Comparison of ENCODE assay signal across 6 cellular contexts in the genomic region with DNA sequence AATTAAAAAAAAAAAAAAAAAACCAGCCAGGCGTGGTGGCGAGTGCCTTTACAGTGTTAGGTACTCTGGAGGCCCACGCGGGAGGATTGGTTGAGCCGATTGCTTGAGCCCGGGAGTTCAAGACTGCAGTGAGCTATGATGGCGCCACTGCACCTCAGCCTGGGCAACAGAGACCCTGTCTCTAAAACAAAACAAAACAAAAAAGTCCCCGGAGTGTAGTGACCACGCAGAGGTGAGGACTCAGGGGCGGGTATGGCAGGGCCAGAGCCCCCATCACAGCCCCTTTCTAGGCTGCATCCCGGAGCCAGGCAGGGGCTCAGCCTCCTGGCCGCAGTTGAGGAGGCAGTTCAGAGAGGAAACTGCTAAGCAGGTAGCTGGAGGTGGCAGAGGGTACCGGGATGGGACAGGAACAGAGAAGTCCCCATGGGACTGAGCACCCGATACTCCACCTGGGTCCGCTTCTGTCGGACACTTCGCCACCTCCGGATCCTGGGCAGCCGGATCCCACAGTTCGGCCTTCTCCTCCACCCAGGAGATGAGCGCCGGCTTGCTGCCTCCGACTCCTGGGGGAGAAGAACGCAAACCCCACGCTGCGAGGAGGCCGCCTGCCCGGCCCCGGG. TPM values are rescaled to one million over a fixed set of nuclear protein-coding genes. Genes with fewer than 3 reads are reported as not detected.
DNase-seq lines count a peak whose midpoint lies in the region; ATAC-seq and TF ChIP-seq lines count a peak whose summit lies in the region.

No MANE protein-coding gene starts in this region.

- peak overlapping the region; percentile 73 for H3K4me3 ChIP-seq in astrocyte of the spinal cord (ENCODE audit: low read depth, low read length)

- no peak for TF ChIP-seq CTCF in astrocyte of the spinal cord (IDR thresholded peaks at IDR 0.05; ENCODE audit: low read depth, low read length)
- no peak for TF ChIP-seq CTCF in natural killer cell (IDR thresholded peaks at IDR 0.05)

- peak; percentile 49 for DNase-seq in D341Med (ENCODE audit: low spot score)
- DNase-seq in astrocyte of the spinal cord (ENCODE audit: low read depth, low spot score): no peak
- DNase-seq in natural killer cell: no peak
- no peak for DNase-seq in DMS114 treated with DMSO at 0.1 percent for 48 hours (lab: John Stamatoyannopoulos, UW; ENCODE audit: unreplicated experiment)
- no peak for DNase-seq in LoVo (ENCODE audit: low spot score)

- no peaks in the 10 kb centered on the region for H3K27me3 Mint-ChIP-seq in natural killer cell (ENCODE audit: low read depth in 2 of 2)

- intact Hi-C loops in natural killer cell (cut with micrococcal nuclease): loop anchor here (10.0 kb wide), 1 partner anchor 99 kb away; a partner anchor contains a TSS

- ATAC-seq in HG03025 (IDR thresholded peaks at IDR 0.05; ENCODE audit: low FRiP score, unreplicated experiment): peak; percentile 9
- no peak for ATAC-seq in natural killer cell

- H3K27ac Mint-ChIP-seq in natural killer cell: peak overlapping the region; percentile 83 to 95

- in situ Hi-C loops in astrocyte of the spinal cord (cut with HindIII; ENCODE audit: low sequenced_read_pairs): no loop called here

- H3K4me1 Mint-ChIP-seq in natural killer cell: peaks cover 22 to 26% of the 10 kb centered on the region in 2 donors

- peak overlapping the region; percentile 96 for H3K4me3 Mint-ChIP-seq in natural killer cell

- no peaks in the 10 kb centered on the region for H3K36me3 Mint-ChIP-seq in natural killer cell

- H3K9me3 Mint-ChIP-seq in natural killer cell: no peaks in the 10 kb centered on the region

RNA-seq across cellular contexts. Expression of a gene that starts 0.8 kb away (rescaled TPM):
- 1 to 10 TPM; 5.0 to 8.6 (median 6.3) TPM for total RNA-seq in natural killer cell

RNA-seq across cellular contexts. Expression of a gene that starts 7.5 kb away (rescaled TPM):
- 1 to 10 TPM; 3.3 to 7.2 (median 5.6) TPM for total RNA-seq in natural killer cell

RNA-seq across cellular contexts. Expression of a gene that starts 24.3 kb away (rescaled TPM):
- 10 to 100 TPM in 2 of 3 donors, 1 to 10 TPM in 1; 9.6 to 13.0 (median 11.7) TPM for total RNA-seq in natural killer cell

RNA-seq across cellular contexts. Expression of a gene that starts 37.7 kb away (rescaled TPM):
- total RNA-seq in natural killer cell: 10 to 100 TPM; 10.1 to 16.9 (median 16.5) TPM

RNA-seq across cellular contexts. Expression of a gene that starts 51.6 kb away (rescaled TPM):
- 10 to 100 TPM in 2 of 3 donors, 1 to 10 TPM in 1; 7.5 to 15.2 (median 10.4) TPM for total RNA-seq in natural killer cell
